35 cellular contexts compared by ENCODE assay signal in the genomic region with DNA sequence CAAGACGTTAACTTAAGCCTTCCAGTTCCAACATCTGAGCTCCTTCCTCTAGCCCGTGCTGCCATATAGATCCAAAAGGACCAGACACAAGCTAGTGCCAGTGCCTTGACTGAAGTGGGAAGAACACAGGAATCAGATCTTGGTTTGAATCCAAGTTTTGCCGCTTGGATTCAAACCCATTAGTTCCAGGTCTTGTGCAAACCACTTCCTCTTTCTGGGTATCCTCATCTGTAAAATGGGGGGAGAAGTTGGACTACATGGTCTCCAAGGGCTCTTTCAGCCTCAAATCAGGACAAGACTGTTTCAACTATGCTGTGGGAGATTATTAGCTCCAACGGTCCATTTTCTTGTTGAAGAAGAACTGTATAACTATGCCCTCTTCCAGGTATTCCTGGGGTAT.
"Had no signal": no experiment of that assay in that cellular context is flagged by ENCODE, and none has a peak within 500 bp of the region (broad histone marks: within the 10 kb centered on the region; RNA-seq: fewer than 3 reads in every experiment).

No MANE protein-coding gene starts in this region.

- ATAC-seq: activated CD8-positive, alpha-beta T cell treated with anti-CD3 and anti-CD28 coated beads, Interleukin-2, amount 10 ng/mL, durations not matched to agents 7 days and 5 days; activated naive CD4-positive, alpha-beta T cell treated with anti-CD3 and anti-CD28 coated beads, Interleukin-2, amount 50 U/mL, for 72 hours; body of pancreas had no signal

- H3K9me3 ChIP-seq: adrenal gland, body of pancreas, breast epithelium, MG63 had no signal

- H2AFZ ChIP-seq: PC-9 had no signal

- H3K27me3 ChIP-seq: adrenal gland, body of pancreas, breast epithelium, MG63 had no signal

- H3K4me3 ChIP-seq: adrenal gland, body of pancreas, breast epithelium, MG63, PC-9 had no signal

- DNase-seq: activated CD4-positive, alpha-beta T cell treated with anti-CD3 and anti-CD28 coated beads, Interleukin-2, amount 10 ng/mL, durations not matched to agents 24 days and 14 days; activated CD4-positive, alpha-beta T cell treated with anti-CD3 and anti-CD28 coated beads, Interleukin-2, amount 50 U/mL, for 48 hours; activated CD4-positive, CD25-positive, alpha-beta regulatory T cell; activated CD8-positive, alpha-beta T cell treated with anti-CD3 and anti-CD28 coated beads, Interleukin-2, amount 10 ng/mL, durations not matched to agents 7 days and 5 days; activated gamma-delta T cell treated with Interleukin-2 at 50 U/mL for 16 hours; activated naive CD4-positive, alpha-beta T cell treated with anti-CD3 and anti-CD28 coated beads for 36 hours; activated T-cell treated with anti-CD3 and anti-CD28 coated beads, Interleukin-2, amount 50 U/mL, for 24 hours; adrenal gland; body of pancreas; caudate nucleus; cerebellar nuclear complex; Kasumi-1; KG1; MG63; NCI-H1048; NCI-H1105 treated with DMSO at 0.1 percent for 48 hours; NCI-H1436; NCI-H1694; NCI-H1930; NCI-H2081 treated with DMSO at 0.1 percent for 48 hours; NCI-H345; NCI-H510A; NCI-H526; NCI-H748 treated with DMSO at 0.1 percent for 48 hours; NK-92 treated with Interleukin-12 subunit alpha and Interleukin-12 subunit beta, amount 100 ng/mL, for 24 hours; PC-9; SHP77 treated with DMSO at 0.1 percent for 48 hours; SW 1271; T-helper 1 cell; T-helper 2 cell; T-helper 9 cell; WERI-Rb-1 had no signal

- H3K4me1 ChIP-seq: breast epithelium had no signal

- H3K36me3 ChIP-seq: adrenal gland, breast epithelium, MG63, WERI-Rb-1 had no signal

- H3K27ac ChIP-seq: adrenal gland, body of pancreas, breast epithelium, PC-9, WERI-Rb-1 had no signal

- H3K4me2 ChIP-seq: PC-9 had no signal

- FAIRE-seq: astrocyte had no signal
